8 cellular contexts compared by ENCODE assay signal in genomic region chr1:119605080-119605479, GRCh38. TPM values are rescaled to one million over a fixed set of nuclear protein-coding genes. Genes with fewer than 3 reads are reported as not detected.
DNase-seq lines count a peak whose midpoint lies in the region; ATAC-seq and TF ChIP-seq lines count a peak whose summit lies in the region.
"Not testable (repeated sequence)": the region's sequence is repeated elsewhere in the genome, so short reads cannot be mapped to it uniquely, and the experiment has no call there.
"Had no signal": no experiment of that assay in that cellular context is flagged by ENCODE, and none has a peak within 500 bp of the region (broad histone marks: within the 10 kb centered on the region; RNA-seq: fewer than 3 reads in every experiment).

No MANE protein-coding gene starts in this region.

- in situ Hi-C loops in brain microvascular endothelial cell (cut with HindIII; ENCODE audit: low pct_ligation_motif_present, low sequenced_read_pairs), result not testable (repeated sequence)

- not testable (repeated sequence) for H3K9ac ChIP-seq in smooth muscle cell (ENCODE audit: low read depth)

- H3K79me2 ChIP-seq in smooth muscle cell (ENCODE audit: low read depth), result not testable (repeated sequence)

- H2AFZ ChIP-seq in smooth muscle cell (ENCODE audit: low read depth), result not testable (repeated sequence)

- not testable (repeated sequence) for H3K27me3 ChIP-seq in MG63; RWPE2 (ENCODE audit: insufficient read depth, poor library complexity, severe bottlenecking); brain microvascular endothelial cell (replicated peaks); smooth muscle cell (ENCODE audit: low read depth)

- H3K36me3 ChIP-seq in MG63; RWPE2 (ENCODE audit: low read depth); brain microvascular endothelial cell (replicated peaks); smooth muscle cell (ENCODE audit: low read depth): not testable (repeated sequence)

- TF ChIP-seq CTCF in RWPE2 (IDR thresholded peaks at IDR 0.05; ENCODE audit: poor library complexity, severe bottlenecking); brain microvascular endothelial cell (IDR thresholded peaks at IDR 0.05; ENCODE audit: low read depth, low read length, missing control alignments); epithelial cell of esophagus (IDR thresholded peaks at IDR 0.05; ENCODE audit: insufficient read depth, low read depth, low read length, missing control alignments); smooth muscle cell (IDR thresholded peaks at IDR 0.05; ENCODE audit: borderline replicate concordance, insufficient read depth, poor library complexity, severe bottlenecking): not testable (repeated sequence)

- not testable (repeated sequence) for H3K27ac ChIP-seq in RWPE2 (ENCODE audit: poor library complexity, severe bottlenecking); brain microvascular endothelial cell
- peak overlapping the region; percentile 67 for H3K27ac ChIP-seq in smooth muscle cell (ENCODE audit: low read depth)

- ATAC-seq in RWPE2 (ENCODE audit: low read depth), result peak; percentile 89

- H3K4me3 ChIP-seq in MG63; RWPE2 (ENCODE audit: severe bottlenecking); brain microvascular endothelial cell (ENCODE audit: low read depth, low read length); epithelial cell of esophagus (ENCODE audit: low read length); smooth muscle cell: not testable (repeated sequence)

- not testable (repeated sequence) for H3K4me2 ChIP-seq in smooth muscle cell

- not testable (repeated sequence) for H3K9me3 ChIP-seq in MG63; RWPE2 (ENCODE audit: severe bottlenecking); smooth muscle cell (replicated peaks; ENCODE audit: low read depth)

- 75% methylated on average over 8 of the region's 8 CpGs for WGBS in smooth muscle cell (ENCODE audit: low lambda C conversion rate)

- not testable (repeated sequence) for H4K20me1 ChIP-seq in smooth muscle cell (ENCODE audit: low read depth)

- DNase-seq in ELR (ENCODE audit: low read depth), result peak; percentile 20
- DNase-seq in MG63, result peak; percentile 31
- DNase-seq in RWPE2 (ENCODE audit: low spot score); smooth muscle cell (lab: John Stamatoyannopoulos, UW; ENCODE audit: unreplicated experiment): not testable (repeated sequence)
- DNase-seq in brain microvascular endothelial cell, result peak; percentile 33
- DNase-seq in epithelial cell of esophagus (ENCODE audit: low read depth), result peak; percentile 92
- peak; percentile 40 for DNase-seq in iris pigment epithelial cell (ENCODE audit: low read depth)

- not testable (repeated sequence) for H3F3A ChIP-seq in smooth muscle cell (ENCODE audit: low read depth)

- H3K4me1 ChIP-seq in RWPE2 (ENCODE audit: insufficient read depth, poor library complexity, severe bottlenecking), result peaks cover 14% of the 10 kb centered on the region
- H3K4me1 ChIP-seq in smooth muscle cell (ENCODE audit: low read depth), result not testable (repeated sequence)

RNA-seq across cellular contexts. Expression of gene ZNF697, which starts 43.0 kb away (rescaled TPM):
- total RNA-seq in MG63 (2014; rRNA removed; shearing (Covaris generic); ENCODE audit: low replicate concordance), result 0.22 and 0.23 TPM in 2 replicates
- 18.5 and 20.0 TPM in 2 replicates for total RNA-seq in smooth muscle cell
- polyA plus RNA-seq in smooth muscle cell, result 1.5 and 2.2 TPM in 2 replicates
- total RNA-seq: CD4-positive, CD25-positive, alpha-beta regulatory T cell had no signal
- polyA plus RNA-seq: CD4-positive, CD25-positive, alpha-beta regulatory T cell had no signal

Comparison
In these comparisons a context has a peak if more than half of its experiments do, and no peak if none do; other contexts are left out.
1. RNA of gene ZNF697, which starts 43.0 kb away (total RNA-seq): 18.5 to 20.0 TPM in smooth muscle cell; 0.22 to 0.23 TPM in MG63; every median in the first group is over 10 times any median in the second.